In genomic region chr12:110102255-110102654, GRCh38 we compare ENCODE assay signal across 1 cellular context.
A peak's percentile ranks its signal among the peaks of the same experiment; 100 is the strongest.
TF ChIP-seq lines count a peak whose summit lies in the region.

No MANE protein-coding gene starts in this region.

TF ChIP-seq in K562, 482 proteins besides CTCF, POLR2A, EP300 and RAD21 (continued from another document and continues in another):
- TF ChIP-seq ATF6 (CRISPR knock-in tag; IDR thresholded peaks at IDR 0.05), result no peak
- TF ChIP-seq SAFB2 (IDR thresholded peaks at IDR 0.05; ENCODE audit: borderline replicate concordance, low read depth, low read length, severe bottlenecking), result no peak
- TF ChIP-seq ETV6 (IDR thresholded peaks at IDR 0.05; ENCODE audit: borderline replicate concordance in 1 of 2, low read depth in 2 of 2, low read length in 1 of 2), result no peak
- no peak for TF ChIP-seq ETV6 (CRISPR knock-in tag; IDR thresholded peaks at IDR 0.05; ENCODE audit: borderline replicate concordance)
- TF ChIP-seq ZNF780A (CRISPR knock-in tag; IDR thresholded peaks at IDR 0.05), result no peak
- TF ChIP-seq CXXC5 (CRISPR knock-in tag; IDR thresholded peaks at IDR 0.05), result no peak
- no peak; the same call in 1 of the 2 replicates for TF ChIP-seq MEF2D (tag; conservative IDR thresholded peaks at IDR 0.05; ENCODE audit: low read depth)
- TF ChIP-seq ZNF75A (CRISPR knock-in tag; IDR thresholded peaks at IDR 0.05), result no peak
- no peak for TF ChIP-seq ATF1 (CRISPR knock-in tag; IDR thresholded peaks at IDR 0.05)
- 0 out of 2 replicates have a peak, but pooled peaks have one; percentile 2 for TF ChIP-seq ATF1 (tag; IDR thresholded peaks at IDR 0.05)
- no peak for TF ChIP-seq C11orf30 (IDR thresholded peaks at IDR 0.05; ENCODE audit: low read depth)
- TF ChIP-seq TEAD2 (tag; IDR thresholded peaks at IDR 0.05), result peak; percentile 5; the same call in 1 of the 2 replicates
- TF ChIP-seq KAT7 (CRISPR knock-in tag; IDR thresholded peaks at IDR 0.05; ENCODE audit: borderline replicate concordance), result no peak
- TF ChIP-seq TEAD4 (IDR thresholded peaks at IDR 0.05; ENCODE audit: low read length), result peak; percentile 67
- no peak for TF ChIP-seq TEAD4 (CRISPR knock-in tag; IDR thresholded peaks at IDR 0.05; ENCODE audit: borderline replicate concordance)
- no peak for TF ChIP-seq RBM22 (IDR thresholded peaks at IDR 0.05; ENCODE audit: low read depth, low read length, poor library complexity, severe bottlenecking)
- TF ChIP-seq ZC3H11A (IDR thresholded peaks at IDR 0.05; ENCODE audit: low read depth, low read length), result no peak
- TF ChIP-seq CGGBP1 (CRISPR knock-in tag; IDR thresholded peaks at IDR 0.05), result no peak
- TF ChIP-seq ZBTB8A (IDR thresholded peaks at IDR 0.05; ENCODE audit: partially characterized antibody), result no peak
- no peak for TF ChIP-seq CBX2 (IDR thresholded peaks at IDR 0.05; ENCODE audit: insufficient read depth, low read length, poor library complexity, severe bottlenecking)
- TF ChIP-seq KLF16 (IDR thresholded peaks at IDR 0.05), result 0 out of 2 replicates have a peak, but pooled peaks have one; percentile 7
- TF ChIP-seq DDX20 (tag; IDR thresholded peaks at IDR 0.05; ENCODE audit: low read depth), result no peak
- TF ChIP-seq RBBP5 (IDR thresholded peaks at IDR 0.05; ENCODE audit: borderline replicate concordance, insufficient read depth, low read length, poor library complexity, severe bottlenecking), result no peak
- TF ChIP-seq ZNF140 (CRISPR knock-in tag; IDR thresholded peaks at IDR 0.05), result no peak
- no peak for TF ChIP-seq MXD1 (CRISPR knock-in tag; IDR thresholded peaks at IDR 0.05; ENCODE audit: borderline replicate concordance, poor library complexity, severe bottlenecking)
- no peak for TF ChIP-seq SMARCC2 (IDR thresholded peaks at IDR 0.05; ENCODE audit: low read depth)
- TF ChIP-seq CEBPG (CRISPR knock-in tag; IDR thresholded peaks at IDR 0.05), result no peak
- TF ChIP-seq CEBPG (tag; conservative IDR thresholded peaks at IDR 0.05 in 1 of 2, IDR thresholded peaks at IDR 0.05 in 1 of 2), result no peak
- TF ChIP-seq KLF6 (CRISPR knock-in tag; IDR thresholded peaks at IDR 0.05; ENCODE audit: borderline replicate concordance), result no peak
- TF ChIP-seq ZNF318 (IDR thresholded peaks at IDR 0.05; ENCODE audit: borderline replicate concordance in 1 of 2, low read depth in 1 of 2), result no peak
- TF ChIP-seq NR2F6 (CRISPR knock-in tag; IDR thresholded peaks at IDR 0.05), result no peak
- TF ChIP-seq ZNF507 (tag; conservative IDR thresholded peaks at IDR 0.05), result no peak
- TF ChIP-seq RBM17 (IDR thresholded peaks at IDR 0.05; ENCODE audit: borderline replicate concordance, low read depth, low read length), result no peak
- no peak for TF ChIP-seq FIP1L1 (IDR thresholded peaks at IDR 0.05; ENCODE audit: low read depth, low read length, poor library complexity, severe bottlenecking)
- no peak for TF ChIP-seq THAP12 (CRISPR knock-in tag; IDR thresholded peaks at IDR 0.05)
- TF ChIP-seq ZNF449 (CRISPR knock-in tag; IDR thresholded peaks at IDR 0.05), result no peak
- TF ChIP-seq GTF2A2 (tag; IDR thresholded peaks at IDR 0.05), result no peak
- TF ChIP-seq TSC22D4 (tag; IDR thresholded peaks at IDR 0.05), result no peak
- no peak for TF ChIP-seq CSDE1 (IDR thresholded peaks at IDR 0.05)
- TF ChIP-seq ZNF224 (CRISPR knock-in tag; IDR thresholded peaks at IDR 0.05), result no peak
- TF ChIP-seq HMBOX1 (IDR thresholded peaks at IDR 0.05), result no peak
- TF ChIP-seq SP1 (CRISPR knock-in tag; IDR thresholded peaks at IDR 0.05), result no peak
- TF ChIP-seq ZNF274 (IDR thresholded peaks at IDR 0.05; ENCODE audit: borderline replicate concordance, low read depth, low read length), result no peak
- TF ChIP-seq HINFP (tag; conservative IDR thresholded peaks at IDR 0.05; ENCODE audit: low read depth), result no peak
- no peak for TF ChIP-seq MCM7 (IDR thresholded peaks at IDR 0.05)
- no peak for TF ChIP-seq ZNF445 (CRISPR knock-in tag; IDR thresholded peaks at IDR 0.05; ENCODE audit: low read depth)
- no peak for TF ChIP-seq NCOA1 (IDR thresholded peaks at IDR 0.05; ENCODE audit: low read depth)
- TF ChIP-seq ZNF277 (CRISPR knock-in tag; IDR thresholded peaks at IDR 0.05; ENCODE audit: borderline replicate concordance), result no peak
- TF ChIP-seq PRPF4 (IDR thresholded peaks at IDR 0.05; ENCODE audit: insufficient read depth, low read depth, low read length, poor library complexity, severe bottlenecking), result no peak
- TF ChIP-seq ZNF699 (CRISPR knock-in tag; IDR thresholded peaks at IDR 0.05; ENCODE audit: insufficient replicate concordance), result no peak
